In the genomic region with DNA sequence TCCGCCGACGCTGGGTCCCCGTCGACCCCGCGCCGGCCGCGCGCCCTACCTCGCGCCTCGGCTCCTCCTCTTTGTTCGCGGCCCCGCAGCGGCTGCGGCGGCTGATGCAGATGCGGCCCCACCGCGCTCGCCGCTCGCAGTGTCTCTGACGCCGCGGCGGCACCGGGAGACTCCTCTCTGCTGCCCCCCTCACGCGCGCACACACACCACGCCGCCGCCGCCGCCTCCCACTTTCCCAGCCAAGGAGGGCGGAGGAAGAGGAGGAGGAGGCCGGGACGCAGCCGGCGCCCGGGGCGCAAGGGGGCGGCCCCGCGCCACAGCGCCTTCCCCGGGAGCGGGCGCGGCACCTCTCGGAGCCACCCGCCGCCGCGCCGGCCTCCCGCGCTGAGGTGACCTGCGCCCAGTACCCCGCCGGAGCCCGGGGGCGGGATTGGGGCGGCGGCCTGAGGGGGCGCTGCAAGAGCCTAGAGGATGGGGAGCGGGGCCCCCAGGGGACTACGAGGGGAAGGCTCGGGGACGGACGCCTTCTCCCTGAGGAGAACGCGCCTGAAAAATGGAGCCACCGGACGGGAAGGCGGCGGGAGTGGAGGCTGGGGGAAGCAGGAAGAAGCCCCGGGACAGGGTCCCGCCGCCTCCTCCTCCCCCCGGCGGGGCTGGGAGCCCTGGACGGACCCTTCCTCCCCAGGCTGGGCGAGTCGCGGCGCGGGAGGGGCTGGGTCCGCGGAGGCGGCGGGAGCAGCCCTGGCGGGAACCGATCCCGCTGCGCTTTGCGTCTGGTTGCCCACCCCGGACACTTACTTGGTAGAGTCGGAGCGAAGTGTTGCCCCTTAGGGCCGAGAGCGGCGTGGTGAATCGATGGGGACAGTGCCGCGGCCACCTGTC, we compare ENCODE assay signal across 8 cellular contexts. TPM values are rescaled to one million over a fixed set of nuclear protein-coding genes. Genes with fewer than 3 reads are reported as not detected.
DNase-seq lines count a peak whose midpoint lies in the region; ATAC-seq and TF ChIP-seq lines count a peak whose summit lies in the region.

SH3RF1 (minus strand) TSS at position 147 of the 882 bp plus-strand sequence. CDS start 1,744 bp downstream, outside the sequence.

- H3K27ac Mint-ChIP-seq in activated CD4-positive, alpha-beta T cell treated with anti-CD3 and anti-CD28 coated beads for 36 hours: no peak within 1 kb of the TSS

- no peaks in the 10 kb centered on the region for H3K36me3 Mint-ChIP-seq in activated CD4-positive, alpha-beta T cell treated with anti-CD3 and anti-CD28 coated beads for 36 hours (ENCODE audit: low read depth)

- H3K27me3 Mint-ChIP-seq in activated CD4-positive, alpha-beta T cell treated with anti-CD3 and anti-CD28 coated beads for 36 hours: peaks cover 56% of the 10 kb centered on the region

- H3K4me1 ChIP-seq in GM23248 (ENCODE audit: insufficient read depth): peaks cover 35% of the 10 kb centered on the region
- no peaks in the 10 kb centered on the region for H3K4me1 ChIP-seq in colonic mucosa

- H3K79me2 ChIP-seq in GM23248 (ENCODE audit: insufficient read depth): peaks cover 46% of the 10 kb centered on the region

- H3K9me3 Mint-ChIP-seq in activated CD4-positive, alpha-beta T cell treated with anti-CD3 and anti-CD28 coated beads for 36 hours (ENCODE audit: low read depth): no peaks in the 10 kb centered on the region

- H3K4me3 Mint-ChIP-seq in activated CD4-positive, alpha-beta T cell treated with anti-CD3 and anti-CD28 coated beads for 36 hours: peak within 1 kb of the TSS; percentile 70

- H3K27ac ChIP-seq in GM23248: peak within 1 kb of the TSS; percentile 79
- H3K27ac ChIP-seq in SK-N-MC: no peak within 1 kb of the TSS
- peak within 1 kb of the TSS; percentile 93 for H3K27ac ChIP-seq in colonic mucosa
- peak within 1 kb of the TSS; percentile 77 for H3K27ac ChIP-seq in layer of hippocampus (ENCODE audit: low read depth, low read length)

- H3K4me3 ChIP-seq in GM23248 (peak within 1 kb of the TSS; percentile 89), SK-N-MC (peak within 1 kb of the TSS; percentile 91), colonic mucosa (peak within 1 kb of the TSS; percentile 91)

- no peaks in the 10 kb centered on the region for H3K27me3 ChIP-seq in GM23248 (replicated peaks; ENCODE audit: insufficient read depth)
- no peaks in the 10 kb centered on the region for H3K27me3 ChIP-seq in colonic mucosa
- no peaks in the 10 kb centered on the region for H3K27me3 ChIP-seq in layer of hippocampus (ENCODE audit: control insufficient read depth, insufficient read depth, low read length)

- peaks cover 47% of the 10 kb centered on the region for H3F3A ChIP-seq in GM23248 (ENCODE audit: insufficient read depth)

- H3K9me2 ChIP-seq in GM23248 (ENCODE audit: insufficient read depth): no peaks in the 10 kb centered on the region

- H3K4me1 Mint-ChIP-seq in activated CD4-positive, alpha-beta T cell treated with anti-CD3 and anti-CD28 coated beads for 36 hours: peaks cover 4% of the 10 kb centered on the region

- 0 out of 2 replicates have a peak, but pooled peaks cover 2% of the 10 kb centered on the region for H3K36me3 ChIP-seq in GM23248 (ENCODE audit: low read depth)
- H3K36me3 ChIP-seq in SK-N-MC (ENCODE audit: insufficient read depth, low read length): no peaks in the 10 kb centered on the region
- no peaks in the 10 kb centered on the region for H3K36me3 ChIP-seq in colonic mucosa

- WGBS in GM23248 (ENCODE audit: low coverage in 1 of 2, low lambda C conversion rate in 2 of 2, missing lambda C conversion rate in 2 of 2), 2 experiments: 1% methylated on average over 50 to 62 of the region's 110 CpGs

- in situ Hi-C loops in GM23248 (cut with MboI): loop anchor here (10.0 kb wide), 1 partner anchor 184 kb away; no protein-coding TSS in a partner anchor

- peak; percentile 59 for DNase-seq in activated CD4-positive, alpha-beta T cell treated with anti-CD3 and anti-CD28 coated beads for 36 hours
- no peak for DNase-seq in activated CD4-positive, alpha-beta T cell treated with anti-CD3 and anti-CD28 coated beads, Interleukin-2, amount 50 U/mL, for 1 hour
- DNase-seq in GM23248 (peak; percentile 95), Kasumi-1 (lab: John Stamatoyannopoulos, UW) (peak; percentile 65 to 68), SK-N-MC (ENCODE audit: low read depth, low spot score) (no peak), colonic mucosa (peak; percentile 89)
- peak; percentile 16 for DNase-seq in stimulated activated CD4-positive, alpha-beta T cell treated with anti-CD3 and anti-CD28 coated beads, Interleukin-1b, Interleukin-23, amount 100 ng/mL, for 48 hours

- CTCF ChIA-PET in activated CD4-positive, alpha-beta T cell treated with anti-CD3 and anti-CD28 coated beads for 36 hours (lab: Charles Lee): interaction anchor here (1.1 kb wide), 1 partner anchor 15 kb away, joined by 4 read pairs; no protein-coding TSS in a partner anchor

- no peaks in the 10 kb centered on the region for H3K9me3 ChIP-seq in GM23248 (ENCODE audit: low read depth)
- no peaks in the 10 kb centered on the region for H3K9me3 ChIP-seq in SK-N-MC (ENCODE audit: low read depth, low read length)
- H3K9me3 ChIP-seq in colonic mucosa: no peaks in the 10 kb centered on the region

- H3K9ac ChIP-seq in GM23248 (peak within 1 kb of the TSS; percentile 92), SK-N-MC (ENCODE audit: insufficient read length) (peak within 1 kb of the TSS; percentile 76), colonic mucosa (ENCODE audit: low read depth in 2 of 2, low read length in 2 of 2) (peak within 1 kb of the TSS; percentile 97)

- peak; percentile 8 for TF ChIP-seq CTCF in colonic mucosa (IDR thresholded peaks at IDR 0.05)

- peak within 1 kb of the TSS; percentile 91 for H3K4me2 ChIP-seq in GM23248 (ENCODE audit: unreplicated experiment)

- peaks cover 2% of the 10 kb centered on the region for H4K20me1 ChIP-seq in GM23248 (ENCODE audit: insufficient read depth)

- intact Hi-C loops in activated CD4-positive, alpha-beta T cell treated with anti-CD3 and anti-CD28 coated beads for 36 hours (cut with DNase I, micrococcal nuclease): loop anchor here (2.0 to 10.0 kb wide), 5 partner anchors 141 to 406 kb away; partner anchors contain the start of gene CBR4 (in 1 of the 2)
- intact Hi-C loops in colonic mucosa (cut with DNase I): loop anchor here (5.0 to 10.0 kb wide), 2 partner anchors 216 to 246 kb away; no protein-coding TSS in a partner anchor

- POLR2A ChIA-PET in activated CD4-positive, alpha-beta T cell treated with anti-CD3 and anti-CD28 coated beads for 36 hours (lab: Charles Lee): no interaction called here

- ATAC-seq in activated CD4-positive, alpha-beta T cell treated with anti-CD3 and anti-CD28 coated beads for 36 hours: peak; percentile 64

- peak within 1 kb of the TSS; percentile 67 for H2AFZ ChIP-seq in GM23248

RNA-seq across cellular contexts. Expression of gene SH3RF1, which starts in this region (rescaled TPM):
- total RNA-seq in activated CD4-positive, alpha-beta T cell treated with anti-CD3 and anti-CD28 coated beads for 36 hours: under 1 TPM; 0.39 to 0.63 TPM
- 24.9 and 28.3 TPM in 2 replicates for total RNA-seq in GM23248 (2014; rRNA removed; shearing (Covaris generic))
- polyA plus RNA-seq in GM23248 (2016; fragmentation: Nextera tagmentation; extraction: Ambion mirVana): 53.8 and 55.5 TPM in 2 replicates
- total RNA-seq in colonic mucosa: 10 to 100 TPM; 50.2 to 77.1 TPM

Comparison
In these comparisons a context has a peak if more than half of its experiments do, and no peak if none do; other contexts are left out.
1. RNA of gene SH3RF1 (total RNA-seq): 50.2 to 77.1 TPM in colonic mucosa and 24.9 to 28.3 TPM in GM23248; 0.39 to 0.63 TPM in activated CD4-positive, alpha-beta T cell treated with anti-CD3 and anti-CD28 coated beads for 36 hours; every median in the first group is over 10 times any median in the second.
2. Peak in DNase-seq and ATAC-seq in activated CD4-positive, alpha-beta T cell treated with anti-CD3 and anti-CD28 coated beads for 36 hours; RNA of the gene not detected or under 1 TPM.
3. DNase-seq: peak in GM23248 (single experiment), Kasumi-1 (2 of 2), colonic mucosa (single experiment) and stimulated activated CD4-positive, alpha-beta T cell treated with anti-CD3 and anti-CD28 coated beads, Interleukin-1b, Interleukin-23, amount 100 ng/mL, for 48 hours (single experiment); none in activated CD4-positive, alpha-beta T cell treated with anti-CD3 and anti-CD28 coated beads, Interleukin-2, amount 50 U/mL, for 1 hour (single experiment) and SK-N-MC (single experiment).
4. Peak in every context shown above with its lines, with median percentiles within 50 percentile points of each other: H3K4me3 ChIP-seq and H3K9ac ChIP-seq.